27 cellular contexts compared by ENCODE assay signal in genomic region chr10:34506773-34507172, GRCh38.
DNase-seq lines count a peak whose midpoint lies in the region; ATAC-seq and TF ChIP-seq lines count a peak whose summit lies in the region.
"Had no signal": no experiment of that assay in that cellular context is flagged by ENCODE, and none has a peak within 500 bp of the region (broad histone marks: within the 10 kb centered on the region; RNA-seq: fewer than 3 reads in every experiment).

No MANE protein-coding gene starts in this region.

- no peak overlapping the region for H3K4me3 Mint-ChIP-seq in endodermal cell
- H3K4me3 Mint-ChIP-seq: activated naive CD4-positive, alpha-beta T cell treated with anti-CD3 and anti-CD28 coated beads for 36 hours; activated T-helper 1 cell treated with anti-CD3 and anti-CD28 coated beads, Interleukin-12 subunit alpha, Interleukin-12 subunit beta, Interleukin-2, Interleukin-4 antibody, amounts not matched to agents 30 ng/mL and 10 ng/mL and 1 ng/mL, durations not matched to agents 14 hours and 24 hours and 36 hours; CD4-positive, CD25-positive, alpha-beta regulatory T cell; central memory CD8-positive, alpha-beta T cell; naive B cell; T-helper 17 cell had no signal

- H3K36me3 ChIP-seq in endodermal cell (ENCODE audit: control insufficient read depth, insufficient read depth, low read length): peaks cover 10% of the 10 kb centered on the region
- H3K36me3 ChIP-seq: adrenal gland, tibial artery had no signal

- H3K9me3 ChIP-seq in endodermal cell (ENCODE audit: control insufficient read depth, low read length): peaks cover 2% of the 10 kb centered on the region
- H3K9me3 ChIP-seq: adrenal gland, psoas muscle, tibial artery had no signal

- H3K9ac ChIP-seq in endodermal cell (ENCODE audit: extremely low read depth, low read length, poor library complexity, severe bottlenecking): peak overlapping the region; percentile 24

- no peaks in the 10 kb centered on the region for H3K27me3 Mint-ChIP-seq in endodermal cell (ENCODE audit: insufficient read depth)
- H3K27me3 Mint-ChIP-seq: CD4-positive, CD25-positive, alpha-beta regulatory T cell; naive B cell had no signal

- peak; percentile 16 for ATAC-seq in Right ventricle myocardium superior (ENCODE audit: poor library complexity)
- no peak for ATAC-seq in left ventricle myocardium superior
- ATAC-seq in GM19455 (IDR thresholded peaks at IDR 0.05; ENCODE audit: unreplicated experiment): no peak
- ATAC-seq: activated CD4-positive, CD25-positive, alpha-beta regulatory T cell treated with anti-CD3 and anti-CD28 coated beads, Interleukin-2, amount 50 U/mL, for 24 hours; psoas muscle; SK-N-SH treated with all-trans-retinoic acid at 6 μM for 48 hours; T-helper 17 cell had no signal

- peaks cover 58% of the 10 kb centered on the region for H3K4me1 Mint-ChIP-seq in endodermal cell
- H3K4me1 Mint-ChIP-seq: CD4-positive, CD25-positive, alpha-beta regulatory T cell; central memory CD8-positive, alpha-beta T cell; naive B cell; T-helper 17 cell had no signal

- peak overlapping the region; percentile 39 for H3K27ac ChIP-seq in endodermal cell (ENCODE audit: low read depth, low read length)
- H3K27ac ChIP-seq: adrenal gland, psoas muscle, tibial artery had no signal

- H3K36me3 Mint-ChIP-seq in endodermal cell (ENCODE audit: low read depth): peaks cover 7% of the 10 kb centered on the region
- H3K36me3 Mint-ChIP-seq: CD4-positive, CD25-positive, alpha-beta regulatory T cell; naive B cell had no signal

- no peak for TF ChIP-seq CTCF in endodermal cell (conservative IDR thresholded peaks at IDR 0.05)

- intact Hi-C loops in Right ventricle myocardium superior (cut with DNase I): no loop called here
- intact Hi-C loops in left ventricle myocardium superior (cut with micrococcal nuclease): no loop called here

- H3K27ac Mint-ChIP-seq in endodermal cell: peak overlapping the region; percentile 91
- H3K27ac Mint-ChIP-seq: activated naive CD4-positive, alpha-beta T cell treated with anti-CD3 and anti-CD28 coated beads for 36 hours; activated T-helper 1 cell treated with anti-CD3 and anti-CD28 coated beads, Interleukin-12 subunit alpha, Interleukin-12 subunit beta, Interleukin-2, Interleukin-4 antibody, amounts not matched to agents 30 ng/mL and 10 ng/mL and 1 ng/mL, durations not matched to agents 14 hours and 24 hours and 36 hours; naive B cell; T-helper 17 cell had no signal

- H3K4me1 ChIP-seq in endodermal cell (ENCODE audit: control insufficient read depth, insufficient read depth, low read length): peaks cover 10% of the 10 kb centered on the region
- H3K4me1 ChIP-seq: tibial artery had no signal

- no peak for DNase-seq in Right ventricle myocardium superior
- DNase-seq in left ventricle myocardium superior: no peak
- peak; percentile 3 for DNase-seq in NCI-H2171 (lab: John Stamatoyannopoulos, UW)
- DNase-seq in endodermal cell: no peak
- peak; percentile 25 for DNase-seq in retina
- no peak for DNase-seq in activated CD4-positive, CD25-positive, alpha-beta regulatory T cell (lab: John Stamatoyannopoulos, UW)
- no peak for DNase-seq in DMS53 (lab: John Stamatoyannopoulos, UW)
- DNase-seq: activated CD4-positive, alpha-beta T cell treated with anti-CD3 and anti-CD28 coated beads, Interleukin-2, amount 50 U/mL, for 48 hours; activated naive CD4-positive, alpha-beta T cell treated with anti-CD3 and anti-CD28 coated beads for 36 hours; adrenal gland; CD4-positive, CD25-positive, alpha-beta regulatory T cell; dermis blood vessel endothelial cell; foreskin melanocyte; KBM-7; midbrain; naive B cell; NCI-H187; NCI-H446 treated with DMSO at 0.1 percent for 48 hours; psoas muscle; stimulated activated CD4-positive, alpha-beta T cell treated with anti-CD3 and anti-CD28 coated beads, Interleukin-4, amount 100 ng/mL, for 24 hours; T-helper 17 cell; tibial artery had no signal

- 71 to 93% methylated on average over 4 of the region's 4 CpGs for WGBS in endodermal cell (ENCODE audit: insufficient coverage in 1 of 2, insufficient read length in 1 of 2), 2 experiments

- no peaks in the 10 kb centered on the region for H3K9me3 Mint-ChIP-seq in endodermal cell
- H3K9me3 Mint-ChIP-seq: activated naive CD4-positive, alpha-beta T cell treated with anti-CD3 and anti-CD28 coated beads for 36 hours; activated T-helper 1 cell treated with anti-CD3 and anti-CD28 coated beads, Interleukin-12 subunit alpha, Interleukin-12 subunit beta, Interleukin-2, Interleukin-4 antibody, amounts not matched to agents 30 ng/mL and 10 ng/mL and 1 ng/mL, durations not matched to agents 14 hours and 24 hours and 36 hours had no signal

- peak overlapping the region; percentile 24 for H3K4me3 ChIP-seq in endodermal cell (ENCODE audit: low read length)
- H3K4me3 ChIP-seq: adrenal gland, psoas muscle, tibial artery had no signal

- no peaks in the 10 kb centered on the region for H3K27me3 ChIP-seq in endodermal cell (ENCODE audit: control insufficient read depth, insufficient read depth, low read length, poor library complexity, severe bottlenecking)
- H3K27me3 ChIP-seq: adrenal gland, tibial artery had no signal

Comparison
In these comparisons a context has a peak if more than half of its experiments do, and no peak if none do; other contexts are left out.
1. DNase-seq: peak in NCI-H2171 (single experiment) and retina (single experiment); none in Right ventricle myocardium superior (single experiment), left ventricle myocardium superior (single experiment), endodermal cell (single experiment), activated CD4-positive, CD25-positive, alpha-beta regulatory T cell (0 of 4) and DMS53 (single experiment).